ENCODE assay signal across 9 cellular contexts in genomic region chr7:29565186-29565540, GRCh38. TPM values are rescaled to one million over a fixed set of nuclear protein-coding genes. Genes with fewer than 3 reads are reported as not detected.
DNase-seq lines count a peak whose midpoint lies in the region; ATAC-seq and TF ChIP-seq lines count a peak whose summit lies in the region.
"Had no signal": no experiment of that assay in that cellular context is flagged by ENCODE, and none has a peak within 500 bp of the region (broad histone marks: within the 10 kb centered on the region; RNA-seq: fewer than 3 reads in every experiment).

No MANE protein-coding gene starts in this region.

- ATAC-seq in left ventricle myocardium superior (no peak), GM18909 (IDR thresholded peaks at IDR 0.05; ENCODE audit: poor library complexity, unreplicated experiment) (no peak)

- no peak overlapping the region for H3K27ac ChIP-seq in left ventricle myocardium inferior (replicated peaks)
- peak overlapping the region in 6 of 59 donors; percentile 3 to 47 (median 18) for H3K27ac ChIP-seq in dorsolateral prefrontal cortex
- no peak overlapping the region for H3K27ac ChIP-seq in muscle layer of colon (ENCODE audit: low read depth, low read length)

- H3K9me3 ChIP-seq in left ventricle myocardium inferior (replicated peaks), result no peaks in the 10 kb centered on the region
- no peaks in the 10 kb centered on the region for H3K9me3 ChIP-seq in muscle layer of colon (ENCODE audit: low read length)

- H3K36me3 ChIP-seq in left ventricle myocardium inferior, result no peaks in the 10 kb centered on the region
- H3K36me3 ChIP-seq in muscle layer of colon (ENCODE audit: insufficient read depth, low read length), result no peaks in the 10 kb centered on the region

- DNase-seq in left ventricle myocardium inferior, result no peak
- DNase-seq in left ventricle myocardium superior, result no peak
- no peak for DNase-seq in dorsolateral prefrontal cortex
- DNase-seq in NCI-H226, result no peak
- DNase-seq in NCI-H2227 treated with DMSO at 0.1 percent for 48 hours (lab: John Stamatoyannopoulos, UW), result no peak
- DNase-seq in stimulated activated CD4-positive, alpha-beta T cell treated with anti-CD3 and anti-CD28 coated beads, Interleukin-4, amount 100 ng/mL, for 4 hours, result no peak

- H3K4me3 ChIP-seq in left ventricle myocardium inferior (peak overlapping the region; percentile 69), dorsolateral prefrontal cortex (peak overlapping the region; percentile 39 to 88 (median 66)), muscle layer of colon (ENCODE audit: low read depth in 1 of 2, low read length in 2 of 2) (peak overlapping the region; percentile 36 to 75)

- H3K4me1 ChIP-seq in left ventricle myocardium inferior (peaks cover 40% of the 10 kb centered on the region), muscle layer of colon (ENCODE audit: insufficient read depth, low read length) (peaks cover 21% of the 10 kb centered on the region)

- intact Hi-C loops in left ventricle myocardium inferior (cut with micrococcal nuclease), result no loop called here
- intact Hi-C loops in left ventricle myocardium superior (cut with micrococcal nuclease), result no loop called here
- intact Hi-C loops in dorsolateral prefrontal cortex (cut with DNase I), result loop anchor here in 1 of 2 donors (10.0 kb wide), 1 partner anchor 80 kb away; no protein-coding TSS in a partner anchor

- H3K9ac ChIP-seq in muscle layer of colon (ENCODE audit: low read length), result no peak overlapping the region

- peaks cover 88% of the 10 kb centered on the region for H3K27me3 ChIP-seq in left ventricle myocardium inferior (ENCODE audit: low read depth)
- peaks cover 0 to 10% (median 0%) of the 10 kb centered on the region in 45 donors for H3K27me3 ChIP-seq in dorsolateral prefrontal cortex
- peaks cover 33 to 45% of the 10 kb centered on the region in 2 donors for H3K27me3 ChIP-seq in muscle layer of colon (ENCODE audit: control insufficient read depth in 1 of 2, insufficient read depth in 2 of 2, low read length in 2 of 2)

- TF ChIP-seq CTCF in left ventricle myocardium inferior (IDR thresholded peaks at IDR 0.05; ENCODE audit: borderline replicate concordance) (no peak), dorsolateral prefrontal cortex (IDR thresholded peaks at IDR 0.05 in 54 of 56, conservative IDR thresholded peaks at IDR 0.05 in 2 of 56; ENCODE audit: low read depth in 1 of 56, partially characterized antibody in 56 of 56) (no peak)

RNA-seq across cellular contexts. Expression of gene PRR15, which starts 1.5 kb away (rescaled TPM):
- total RNA-seq in left ventricle myocardium inferior (not detected), left ventricle myocardium superior (0.35 TPM), dorsolateral prefrontal cortex (1 to 10 TPM in 15 of 120 experiments, under 1 TPM in 57, not detected in 48; 0.23 to 1.6 (median 0.68) TPM)
- total RNA-seq: activated naive CD4-positive, alpha-beta T cell treated with anti-CD3 and anti-CD28 coated beads, Interleukin-2, amount 50 U/mL, for 72 hours had no signal
